Comparison of ENCODE assay signal across 6 cellular contexts in the genomic region with DNA sequence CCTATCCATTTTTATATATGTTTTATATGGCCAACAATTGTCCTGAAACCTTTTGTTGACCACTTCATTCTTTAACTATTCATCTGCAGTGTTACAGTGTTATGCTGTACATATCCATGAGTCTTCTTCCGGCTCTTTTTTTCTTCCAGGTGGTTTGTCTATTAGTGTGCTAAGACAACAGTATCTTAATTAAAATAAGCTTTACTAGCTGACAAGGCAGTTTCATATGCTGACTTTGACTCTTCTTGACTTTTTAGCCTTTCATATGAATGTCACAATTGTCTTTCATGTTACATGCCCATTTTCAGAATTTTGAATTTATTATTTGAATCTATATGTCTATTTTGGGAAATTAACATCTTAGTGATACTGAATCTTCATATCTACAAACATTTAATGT.
"Had no signal": no experiment of that assay in that cellular context is flagged by ENCODE, and none has a peak within 500 bp of the region (broad histone marks: within the 10 kb centered on the region; RNA-seq: fewer than 3 reads in every experiment).

No MANE protein-coding gene starts in this region.

- H3K36me3 ChIP-seq: HAP-1 had no signal

- H3K27me3 Mint-ChIP-seq: IgD-negative memory B cell had no signal

- H3K9me3 ChIP-seq: HAP-1 had no signal

- H2AFZ ChIP-seq: GM23248 had no signal

- H3K4me3 ChIP-seq: GM23248, HAP-1 had no signal

- H3K4me1 Mint-ChIP-seq: IgD-negative memory B cell had no signal

- DNase-seq: GM23248, GOT3, H7, KBM-7 had no signal

- H3K9ac ChIP-seq: GM23248 had no signal

- H3K27ac ChIP-seq: GM23248 had no signal

- H3K4me3 Mint-ChIP-seq: IgD-negative memory B cell had no signal
